Comparison of ENCODE assay signal across 22 cellular contexts in genomic region chr12:62943779-62944395, GRCh38. TPM values are rescaled to one million over a fixed set of nuclear protein-coding genes. Genes with fewer than 3 reads are reported as not detected.
"Had no signal": no experiment of that assay in that cellular context is flagged by ENCODE, and none has a peak within 500 bp of the region (broad histone marks: within the 10 kb centered on the region; RNA-seq: fewer than 3 reads in every experiment).

No MANE protein-coding gene starts in this region.

- H3K27me3 ChIP-seq: brain microvascular endothelial cell, cardiac muscle cell had no signal

- H3K27ac Mint-ChIP-seq: activated CD4-positive, alpha-beta memory T cell treated with anti-CD3 and anti-CD28 coated beads, Interleukin-2, amount 10 ng/mL, durations not matched to agents 7 days and 5 days; activated CD4-positive, alpha-beta T cell treated with anti-CD3 and anti-CD28 coated beads for 36 hours; activated naive CD4-positive, alpha-beta T cell treated with anti-CD3 and anti-CD28 coated beads for 36 hours; activated naive CD8-positive, alpha-beta T cell treated with anti-CD3 and anti-CD28 coated beads for 36 hours; activated T-helper 17 cell treated with anti-CD3 and anti-CD28 coated beads, Interleukin-2, amount 50 U/mL, for 72 hours; T-helper 1 cell treated with Interleukin-12 subunit alpha and Interleukin-12 subunit beta and Interleukin-4 antibody, amounts not matched to agents 30 μg/mL and 1 μg/mL, for 36 hours had no signal

- H3K36me3 ChIP-seq: brain microvascular endothelial cell, cardiac muscle cell had no signal

- DNase-seq: activated CD4-positive, alpha-beta memory T cell treated with anti-CD3 and anti-CD28 coated beads, Interleukin-2, amount 10 ng/mL, durations not matched to agents 7 days and 5 days; activated CD4-positive, alpha-beta T cell treated with anti-CD3 and anti-CD28 coated beads for 36 hours; activated CD4-positive, alpha-beta T cell treated with anti-CD3 and anti-CD28 coated beads, Interleukin-2, amount 50 U/mL, for 1 hour; activated gamma-delta T cell; activated naive CD4-positive, alpha-beta T cell treated with anti-CD3 and anti-CD28 coated beads for 36 hours; activated naive CD8-positive, alpha-beta T cell treated with anti-CD3 and anti-CD28 coated beads for 36 hours; activated T-cell treated with anti-CD3 and anti-CD28 coated beads for 4 hours; activated T-cell treated with anti-CD3 and anti-CD28 coated beads, Interleukin-2, amount 50 U/mL, for 48 hours; brain microvascular endothelial cell; Karpas-422; MM.1S; NCI-H1105; NCI-H1436; NCI-H1694 treated with DMSO at 0.1 percent for 48 hours; NCI-H2081; NCI-H510A treated with DMSO at 0.1 percent for 48 hours; SHP77 treated with DMSO at 0.1 percent for 48 hours; T-helper 9 cell had no signal

- H3K4me3 Mint-ChIP-seq: activated CD4-positive, alpha-beta memory T cell treated with anti-CD3 and anti-CD28 coated beads, Interleukin-2, amount 10 ng/mL, durations not matched to agents 7 days and 5 days; activated CD4-positive, alpha-beta T cell treated with anti-CD3 and anti-CD28 coated beads for 36 hours; activated naive CD4-positive, alpha-beta T cell treated with anti-CD3 and anti-CD28 coated beads for 36 hours; activated naive CD8-positive, alpha-beta T cell treated with anti-CD3 and anti-CD28 coated beads for 36 hours; activated T-helper 17 cell treated with anti-CD3 and anti-CD28 coated beads, Interleukin-2, amount 50 U/mL, for 72 hours; T-helper 1 cell treated with Interleukin-12 subunit alpha and Interleukin-12 subunit beta and Interleukin-4 antibody, amounts not matched to agents 30 μg/mL and 1 μg/mL, for 36 hours had no signal

- H3K27ac ChIP-seq: brain microvascular endothelial cell, cardiac muscle cell, VCaP had no signal

- ATAC-seq: activated CD4-positive, alpha-beta T cell treated with anti-CD3 and anti-CD28 coated beads for 36 hours; activated T-helper 17 cell treated with anti-CD3 and anti-CD28 coated beads, Interleukin-2, amount 50 U/mL, for 72 hours had no signal

- H3K4me1 Mint-ChIP-seq: activated CD4-positive, alpha-beta memory T cell treated with anti-CD3 and anti-CD28 coated beads, Interleukin-2, amount 10 ng/mL, durations not matched to agents 7 days and 5 days; activated CD4-positive, alpha-beta T cell treated with anti-CD3 and anti-CD28 coated beads for 36 hours; activated naive CD8-positive, alpha-beta T cell treated with anti-CD3 and anti-CD28 coated beads for 36 hours; activated T-helper 17 cell treated with anti-CD3 and anti-CD28 coated beads, Interleukin-2, amount 50 U/mL, for 72 hours had no signal

- H3K4me3 ChIP-seq: cardiac muscle cell had no signal

- H3K36me3 Mint-ChIP-seq: activated naive CD8-positive, alpha-beta T cell treated with anti-CD3 and anti-CD28 coated beads for 36 hours had no signal

- H3K9me3 Mint-ChIP-seq: activated CD4-positive, alpha-beta memory T cell treated with anti-CD3 and anti-CD28 coated beads, Interleukin-2, amount 10 ng/mL, durations not matched to agents 7 days and 5 days; activated naive CD8-positive, alpha-beta T cell treated with anti-CD3 and anti-CD28 coated beads for 36 hours; activated T-helper 17 cell treated with anti-CD3 and anti-CD28 coated beads, Interleukin-2, amount 50 U/mL, for 72 hours; T-helper 1 cell treated with Interleukin-12 subunit alpha and Interleukin-12 subunit beta and Interleukin-4 antibody, amounts not matched to agents 30 μg/mL and 1 μg/mL, for 36 hours had no signal

RNA-seq across cellular contexts. Expression of gene PPM1H, which starts 8.9 kb away (rescaled TPM):
- total RNA-seq: activated CD4-positive, alpha-beta memory T cell treated with anti-CD3 and anti-CD28 coated beads, Interleukin-2, amount 10 ng/mL, durations not matched to agents 7 days and 5 days; activated naive CD4-positive, alpha-beta T cell treated with anti-CD3 and anti-CD28 coated beads for 36 hours; activated T-helper 17 cell treated with anti-CD3 and anti-CD28 coated beads, Interleukin-2, amount 50 U/mL, for 72 hours had no signal
